In the genomic region with DNA sequence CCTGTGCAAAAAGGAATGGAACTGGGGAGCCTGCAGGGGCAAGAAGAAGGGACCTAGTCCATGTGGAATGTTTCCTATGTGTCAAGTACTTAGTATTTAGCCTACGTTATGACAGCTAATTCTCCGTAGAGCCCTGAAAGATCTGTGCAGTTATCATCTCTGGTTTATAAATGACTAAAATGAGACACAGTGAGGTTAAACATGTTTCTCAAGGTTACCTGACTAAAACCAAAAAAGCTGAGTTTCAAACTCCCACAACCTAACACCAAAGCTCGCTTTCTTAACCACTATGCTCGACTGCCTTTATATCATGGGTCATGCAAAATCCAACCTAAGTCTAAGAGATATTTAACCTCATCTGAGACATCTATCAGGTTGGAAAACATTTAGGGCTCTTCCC, we compare ENCODE assay signal across 20 cellular contexts. TPM values are rescaled to one million over a fixed set of nuclear protein-coding genes. Genes with fewer than 3 reads are reported as not detected.
DNase-seq lines count a peak whose midpoint lies in the region; ATAC-seq, FAIRE-seq and TF ChIP-seq lines count a peak whose summit lies in the region.
"Had no signal": no experiment of that assay in that cellular context is flagged by ENCODE, and none has a peak within 500 bp of the region (broad histone marks: within the 10 kb centered on the region; RNA-seq: fewer than 3 reads in every experiment).

No MANE protein-coding gene starts in this region.

- H3K27ac ChIP-seq in BLaER1 (no peak overlapping the region), GM12878 (ENCODE audit: control insufficient read depth, insufficient read depth) (no peak overlapping the region)
- H3K27ac ChIP-seq: GM23248, PC-9 had no signal

- ATAC-seq in activated CD4-positive, alpha-beta T cell treated with anti-CD3 and anti-CD28 coated beads for 36 hours, result peak; percentile 87
- ATAC-seq in GM12878 (peak; percentile 29; the same call in 2 of the 3 replicates), HG02885 (IDR thresholded peaks at IDR 0.05; ENCODE audit: poor library complexity, unreplicated experiment) (no peak)
- ATAC-seq: HCT116, K562 had no signal

- no peak for TF ChIP-seq CTCF in GM20000 (IDR thresholded peaks at IDR 0.05; ENCODE audit: extremely low read depth, missing control alignments)
- no peak for TF ChIP-seq CTCF in GM12878 (IDR thresholded peaks at IDR 0.05 in 2 of 3, conservative IDR thresholded peaks at IDR 0.05 in 1 of 3; ENCODE audit: control insufficient read depth in 2 of 3, extremely low read depth in 1 of 3, insufficient read depth in 1 of 3, low read depth in 3 of 3, low read length in 3 of 3)

- H4K20me1 ChIP-seq in BLaER1 (no peaks in the 10 kb centered on the region), GM12878 (ENCODE audit: control insufficient read depth, insufficient read depth) (no peaks in the 10 kb centered on the region)

- H3K36me3 Mint-ChIP-seq in activated CD4-positive, alpha-beta T cell treated with anti-CD3 and anti-CD28 coated beads for 36 hours (ENCODE audit: low read depth), result no peaks in the 10 kb centered on the region

- H3K27me3 Mint-ChIP-seq in activated CD4-positive, alpha-beta T cell treated with anti-CD3 and anti-CD28 coated beads for 36 hours, result peaks cover 48% of the 10 kb centered on the region

- no peak for TF ChIP-seq POLR2A in GM12878 (IDR thresholded peaks at IDR 0.05; ENCODE audit: low read depth, low read length)

- TF ChIP-seq RAD21 in GM12878 (IDR thresholded peaks at IDR 0.05; ENCODE audit: insufficient read depth, low read depth, low read length), result no peak

- H3K27me3 ChIP-seq in BLaER1 (no peaks in the 10 kb centered on the region), GM12878 (replicated peaks in 1 of 2; ENCODE audit: control insufficient read depth in 2 of 2, insufficient read depth in 2 of 2, low read length in 1 of 2) (no peaks in the 10 kb centered on the region; a peak in 1 of 4 replicates)

- RAD21 ChIA-PET in GM12878 (lab: Charles Lee; ENCODE audit: unreplicated experiment), result interaction anchor here (7.5 kb wide), 1 partner anchor 160 kb away, joined by 83 read pairs; the partner anchor contains the start of gene CCL1

- BruUV-seq in GM12878 (replicated peaks; lab: Mats Ljungman, UMichigan), result no TSS peak

- H3K4me3 Mint-ChIP-seq in activated CD4-positive, alpha-beta T cell treated with anti-CD3 and anti-CD28 coated beads for 36 hours, result no peak overlapping the region

- H3K4me3 ChIP-seq in BLaER1 (no peak overlapping the region), GM12878 (no peak overlapping the region)
- H3K4me3 ChIP-seq: GM23248, K562, PC-9 had no signal

- H3K9ac ChIP-seq in BLaER1 (no peak overlapping the region), GM12878 (ENCODE audit: control insufficient read depth, insufficient read depth, low read length) (no peak overlapping the region)
- H3K9ac ChIP-seq: GM23248, SK-N-SH had no signal

- H3K9me3 Mint-ChIP-seq in activated CD4-positive, alpha-beta T cell treated with anti-CD3 and anti-CD28 coated beads for 36 hours (ENCODE audit: low read depth), result peaks cover 4% of the 10 kb centered on the region

- H3K4me2 ChIP-seq in BLaER1, result peak overlapping the region; percentile 77
- H3K4me2 ChIP-seq in GM12878 (ENCODE audit: control insufficient read depth, insufficient read depth), result no peak overlapping the region
- H3K4me2 ChIP-seq: PC-9, SK-N-SH had no signal

- H3K27ac Mint-ChIP-seq in activated CD4-positive, alpha-beta T cell treated with anti-CD3 and anti-CD28 coated beads for 36 hours, result no peak overlapping the region

- H3K9me3 ChIP-seq in BLaER1, result no peaks in the 10 kb centered on the region; the same call in 1 of the 2 replicates
- peaks cover 2% of the 10 kb centered on the region; the same call in 2 of the 3 replicates for H3K9me3 ChIP-seq in GM12878 (replicated peaks; ENCODE audit: control insufficient read depth, insufficient read depth, low read length)
- H3K9me3 ChIP-seq: SK-N-SH had no signal

- peaks cover 41% of the 10 kb centered on the region for H3K4me1 ChIP-seq in BLaER1
- no peaks in the 10 kb centered on the region for H3K4me1 ChIP-seq in GM12878 (ENCODE audit: control insufficient read depth, insufficient read depth, low read length)

- intact Hi-C loops in activated CD4-positive, alpha-beta T cell treated with anti-CD3 and anti-CD28 coated beads for 36 hours (cut with DNase I, micrococcal nuclease), result loop anchor here (1.0 to 5.0 kb wide), 5 partner anchors 55 to 917 kb away; partner anchors contain the start of gene RAD51D (in 1 of the 2)
- intact Hi-C loops in GM12878 (cut with micrococcal nuclease; ENCODE audit: unreplicated experiment), result loop anchor here (5.0 kb wide), 1 partner anchor 41 kb away; no protein-coding TSS in a partner anchor

- H3K36me3 ChIP-seq in BLaER1 (no peaks in the 10 kb centered on the region), GM12878 (ENCODE audit: control insufficient read depth in 2 of 2, insufficient read depth in 2 of 2, low read length in 1 of 2) (no peaks in the 10 kb centered on the region)

- POLR2A ChIA-PET in activated CD4-positive, alpha-beta T cell treated with anti-CD3 and anti-CD28 coated beads for 36 hours (lab: Charles Lee), result interaction anchor here (0.7 to 0.9 kb wide), 3 partner anchors 51 to 179 kb away, joined by 3 read pairs; no protein-coding TSS in a partner anchor
- POLR2A ChIA-PET in GM12878 (lab: Charles Lee), result no interaction called here

- 0% methylated on average over 4 of the region's 4 CpGs for WGBS in GM12878 (ENCODE audit: insufficient coverage, insufficient replicate concordance, low lambda C conversion rate, missing lambda C conversion rate)

- CTCF ChIA-PET in activated CD4-positive, alpha-beta T cell treated with anti-CD3 and anti-CD28 coated beads for 36 hours (lab: Charles Lee), result interaction anchor here (0.5 to 7.6 kb wide), 14 partner anchors 10 to 423 kb away, joined by 3 to 225 read pairs (median 6); partner anchors contain the start of gene CCL1
- CTCF ChIA-PET in GM12878 (lab: Yijun Ruan, JAX), result interaction anchor here (0.7 to 8.7 kb wide), 9 partner anchors 9 to 170 kb away, joined by 3 to 264 read pairs (median 5); partner anchors contain the start of gene CCL1

- FAIRE-seq in GM12878 (lab: Jason Lieb, UNC), result no peak
- FAIRE-seq: K562 had no signal

- TF ChIP-seq EP300 in GM12878 (IDR thresholded peaks at IDR 0.05; ENCODE audit: borderline replicate concordance in 1 of 2, control insufficient read depth in 1 of 2, low read depth in 2 of 2, low read length in 2 of 2), result no peak

- no peak overlapping the region for H2AFZ ChIP-seq in GM12878 (ENCODE audit: control insufficient read depth, low read depth, low read length)
- H2AFZ ChIP-seq: GM23248, PC-9 had no signal

- H3K79me2 ChIP-seq in GM12878 (ENCODE audit: control insufficient read depth, insufficient read depth, low read length), result no peaks in the 10 kb centered on the region

- peaks cover 15% of the 10 kb centered on the region for H3K4me1 Mint-ChIP-seq in activated CD4-positive, alpha-beta T cell treated with anti-CD3 and anti-CD28 coated beads for 36 hours

- in situ Hi-C loops in GM12878 (cut with MboI), result loop anchor here (5.0 to 25.0 kb wide), 2 partner anchors 161 to 911 kb away; partner anchors contain the start of genes CCL1, FNDC8 and RAD51D

- DNase-seq in activated CD4-positive, alpha-beta T cell treated with anti-CD3 and anti-CD28 coated beads for 36 hours, result no peak
- DNase-seq in activated CD4-positive, alpha-beta T cell treated with anti-CD3 and anti-CD28 coated beads, Interleukin-2, amount 50 U/mL, for 1 hour, result no peak
- DNase-seq in GM20000 (ENCODE audit: low spot score) (peak; percentile 25), GM12878 (ENCODE audit: low read depth, low spot score) (no peak), UCSD-AML1 (lab: John Stamatoyannopoulos, UW; ENCODE audit: unreplicated experiment) (no peak)
- DNase-seq in stimulated activated CD4-positive, alpha-beta T cell treated with anti-CD3 and anti-CD28 coated beads, Interleukin-2, amount 100 ng/mL, for 48 hours, result no peak
- DNase-seq: 8988T, C1 segment of cervical spinal cord, COR-L47, DMS153, GM23248, NCI-H1092, NCI-H2227 treated with DMSO at 0.1 percent for 48 hours, NCI-H524 treated with DMSO at 0.1 percent for 48 hours, PC-9, SK-N-SH had no signal

- SMC1A ChIA-PET in GM12878 (lab: Charles Lee; ENCODE audit: uncharacterized antibody, unreplicated experiment), result interaction anchor here (1.9 to 3.4 kb wide), 4 partner anchors 153 to 181 kb away, joined by 6 to 80 read pairs (median 8); partner anchors contain the start of gene CCL1

TF ChIP-seq in GM12878, 131 proteins besides CTCF, POLR2A, EP300 and RAD21 (continues in another document):
- peak; percentile 62 for TF ChIP-seq RUNX3 (IDR thresholded peaks at IDR 0.05; ENCODE audit: low read length)
- no peak for TF ChIP-seq MYC (IDR thresholded peaks at IDR 0.05; ENCODE audit: insufficient read depth, insufficient read length, insufficient replicate concordance, low read length, severe bottlenecking)
- TF ChIP-seq RFX5 (IDR thresholded peaks at IDR 0.05; ENCODE audit: low read depth, low read length), result no peak
- no peak for TF ChIP-seq ZNF24 (IDR thresholded peaks at IDR 0.05)
- peak; percentile 9; the same call in 1 of the 2 replicates for TF ChIP-seq PAX5 (IDR thresholded peaks at IDR 0.05; ENCODE audit: borderline replicate concordance, low read depth, low read length)

RNA-seq across cellular contexts. Expression of gene CCL2, which starts 53.3 kb away (rescaled TPM):
- not detected for total RNA-seq in activated CD4-positive, alpha-beta T cell treated with anti-CD3 and anti-CD28 coated beads for 36 hours
- total RNA-seq in GM12878 (2013; cell fraction: nucleolus; rRNA removed), result not detected in 2 replicates
- not detected in 2 replicates for total RNA-seq in GM12878 (2014; rRNA removed)
- total RNA-seq in GM12878 (2014; rRNA removed; fragmentation: Illumina TruSeq; extraction: Trizol), result not detected in 2 replicates
- not detected in 2 replicates for total RNA-seq in GM12878 (2021)
- polyA plus RNA-seq in GM12878 (2011; ENCODE audit: low read depth), result not detected
- polyA plus RNA-seq in GM12878 (2011; rRNA removed), result 0.13 and 0.16 TPM in 2 replicates
- polyA plus RNA-seq in GM12878 (2011; cell fraction: cytosol; rRNA removed), result not detected in 2 replicates
- polyA plus RNA-seq in GM12878 (2011; cell fraction: nucleus; rRNA removed), result not detected in 2 replicates
- not detected in 2 replicates for polyA plus RNA-seq in GM12878 (2012)
- polyA plus RNA-seq in GM12878 (2014; fragmentation: Illumina TruSeq; extraction: Trizol), result not detected in 2 replicates
- polyA plus RNA-seq in GM12878 (2014; fragmentation: Nextera tagmentation; extraction: Ambion mirVana), result not detected
- not detected in 2 replicates for polyA plus RNA-seq in GM12878 (2014; rRNA removed)
- under 1 TPM in 1 of 2 experiments, not detected in 1; 0.18 TPM for polyA plus RNA-seq in GM12878 (2016; fragmentation: Nextera tagmentation; extraction: Ambion mirVana)
- not detected in 2 replicates for polyA minus RNA-seq in GM12878 (2011; rRNA and poly(A)+ RNA removed)
- not detected in 2 replicates for polyA minus RNA-seq in GM12878 (2011; cell fraction: cytosol; rRNA and poly(A)+ RNA removed)
- polyA minus RNA-seq in GM12878 (2011; cell fraction: nucleus; rRNA and poly(A)+ RNA removed), result not detected in 2 replicates
- total RNA-seq: PC-9 had no signal
